In the genomic region with DNA sequence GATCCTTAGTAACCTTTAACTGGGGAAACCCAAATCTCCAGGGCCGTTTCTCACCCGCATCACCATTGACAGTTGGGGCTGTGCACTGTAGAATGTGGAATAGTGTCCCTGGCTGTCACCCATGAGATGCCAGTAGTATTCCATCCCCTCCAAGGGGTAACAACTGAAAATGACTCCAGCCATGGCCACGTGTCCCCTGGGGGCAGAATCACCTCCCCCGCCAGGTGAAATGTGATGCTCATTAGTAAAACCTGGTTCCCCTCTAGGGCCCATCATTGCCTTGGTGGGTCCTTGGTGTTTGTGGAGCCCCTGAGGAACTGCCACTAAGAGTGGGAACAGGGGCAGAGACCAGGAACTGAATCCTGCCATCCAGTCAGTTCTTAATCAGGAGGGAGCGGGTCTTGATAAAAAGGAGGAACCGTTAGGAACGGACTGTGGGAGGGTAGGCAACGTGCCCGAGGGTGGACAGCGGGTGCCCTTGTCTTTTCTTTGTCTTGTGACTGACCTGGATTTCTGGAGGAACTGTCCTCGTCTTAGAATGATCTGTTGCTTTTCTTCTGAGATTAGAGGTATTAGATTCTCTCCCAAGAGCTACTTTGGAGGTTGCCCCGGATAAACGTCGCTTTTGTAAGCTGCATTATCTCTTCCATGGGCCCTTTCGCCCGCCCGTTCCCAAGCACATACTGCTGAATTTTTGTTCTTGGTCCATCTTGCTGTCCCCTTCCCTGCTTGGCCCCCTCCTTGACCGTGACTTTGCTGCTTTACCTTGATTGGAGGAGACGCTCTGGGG, we compare ENCODE assay signal across 1 cellular context.
TF ChIP-seq lines count a peak whose summit lies in the region.

No MANE protein-coding gene starts in this region.

TF ChIP-seq in H1, 55 proteins besides CTCF, POLR2A, EP300 and RAD21:
- TF ChIP-seq BACH1 (IDR thresholded peaks at IDR 0.05; ENCODE audit: low read length) (no peak), ASH2L (IDR thresholded peaks at IDR 0.05; ENCODE audit: low read length) (peak; percentile 12)
